Comparison of ENCODE assay signal across 10 cellular contexts in the genomic region with DNA sequence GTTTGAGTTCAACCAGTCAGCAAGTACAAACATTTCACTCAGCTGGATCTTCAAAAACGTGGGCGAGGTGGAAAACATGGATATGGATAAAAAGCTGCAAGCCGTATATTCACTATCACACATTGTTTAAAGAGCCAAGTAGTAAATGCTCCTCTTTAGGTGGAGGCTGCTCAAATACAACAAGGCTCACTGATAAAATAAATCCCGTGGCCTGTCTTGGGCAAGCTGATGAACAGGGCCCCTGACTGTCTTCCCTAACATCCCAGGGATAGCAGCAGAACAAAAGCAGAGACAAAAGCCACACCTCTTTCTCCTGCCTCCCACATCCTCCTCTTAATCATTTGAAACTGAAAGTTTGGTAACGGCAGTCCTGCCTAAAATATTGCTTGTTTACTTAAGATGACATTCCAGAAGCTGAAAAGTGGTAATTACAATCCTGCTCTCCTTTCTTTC.
A peak's percentile ranks its signal among the peaks of the same experiment; 100 is the strongest.
DNase-seq lines count a peak whose midpoint lies in the region; ATAC-seq, FAIRE-seq and TF ChIP-seq lines count a peak whose summit lies in the region.
"Had no signal": no experiment of that assay in that cellular context is flagged by ENCODE, and none has a peak within 500 bp of the region (broad histone marks: within the 10 kb centered on the region; RNA-seq: fewer than 3 reads in every experiment).

No MANE protein-coding gene starts in this region.

- intact Hi-C loops in activated naive CD4-positive, alpha-beta T cell treated with anti-CD3 and anti-CD28 coated beads for 36 hours (cut with micrococcal nuclease) = no loop called here

- peak overlapping the region; percentile 60 for H3K4me3 ChIP-seq in coronary artery
- H3K4me3 ChIP-seq in mesenchymal stem cell (ENCODE audit: insufficient read depth in 1 of 2, low read depth in 1 of 2, low read length in 2 of 2) = peak overlapping the region in 1 of 2 experiments; percentile 72

- H4K8ac ChIP-seq in mesenchymal stem cell (ENCODE audit: low read length) = no peak overlapping the region

- H3K4ac ChIP-seq in mesenchymal stem cell (ENCODE audit: low read depth in 1 of 2, low read length in 2 of 2) = no peak overlapping the region

- H3K14ac ChIP-seq in mesenchymal stem cell (ENCODE audit: low read length in 2 of 2) = no peak overlapping the region

- H3K9ac ChIP-seq in mesenchymal stem cell (ENCODE audit: low read length) = peak overlapping the region; percentile 82

- DNase-seq in activated naive CD4-positive, alpha-beta T cell treated with anti-CD3 and anti-CD28 coated beads, Interleukin-2, amount 10 ng/mL, durations not matched to agents 7 days and 5 days = no peak
- DNase-seq in activated naive CD4-positive, alpha-beta T cell treated with anti-CD3 and anti-CD28 coated beads for 36 hours = no peak
- no peak for DNase-seq in coronary artery (ENCODE audit: low spot score)
- DNase-seq in mesenchymal stem cell = peak; percentile 70
- DNase-seq in urothelium cell line (ENCODE audit: low spot score) = peak; percentile 31
- DNase-seq in NCI-H128 (lab: John Stamatoyannopoulos, UW; ENCODE audit: unreplicated experiment) = no peak
- no peak for DNase-seq in HuH-7.5 (ENCODE audit: low spot score)
- DNase-seq: effector CD8-positive, alpha-beta T cell had no signal

- H3K36me3 ChIP-seq in mesenchymal stem cell (ENCODE audit: control insufficient read depth in 1 of 2, insufficient read depth in 2 of 2, low read depth in 1 of 2, low read length in 2 of 2) = no peaks in the 10 kb centered on the region

- peak overlapping the region; percentile 39 for H3K27ac Mint-ChIP-seq in activated naive CD4-positive, alpha-beta T cell treated with anti-CD3 and anti-CD28 coated beads, Interleukin-2, amount 10 ng/mL, durations not matched to agents 7 days and 5 days
- H3K27ac Mint-ChIP-seq in activated naive CD4-positive, alpha-beta T cell treated with anti-CD3 and anti-CD28 coated beads for 36 hours = no peak overlapping the region

- 15% methylated on average over 3 of the region's 5 CpGs for WGBS in mesenchymal stem cell

- H2BK12ac ChIP-seq in mesenchymal stem cell (ENCODE audit: low read length in 2 of 2) = no peak overlapping the region

- TF ChIP-seq CTCF in coronary artery (IDR thresholded peaks at IDR 0.05) = no peak

- H3K27ac ChIP-seq in coronary artery (peak overlapping the region; percentile 50 to 64), mesenchymal stem cell (ENCODE audit: low read length, poor library complexity, severe bottlenecking) (no peak overlapping the region)
- H3K27ac ChIP-seq: C4-2B had no signal

- no peak overlapping the region for H2AFZ ChIP-seq in mesenchymal stem cell (ENCODE audit: low read depth, low read length)

- peaks cover 3% of the 10 kb centered on the region for H3K9me3 Mint-ChIP-seq in activated naive CD4-positive, alpha-beta T cell treated with anti-CD3 and anti-CD28 coated beads, Interleukin-2, amount 10 ng/mL, durations not matched to agents 7 days and 5 days
- no peaks in the 10 kb centered on the region for H3K9me3 Mint-ChIP-seq in activated naive CD4-positive, alpha-beta T cell treated with anti-CD3 and anti-CD28 coated beads for 36 hours

- H3K18ac ChIP-seq in mesenchymal stem cell (ENCODE audit: low read depth in 1 of 2, low read length in 2 of 2) = no peak overlapping the region

- ATAC-seq in GM21367 (IDR thresholded peaks at IDR 0.05; ENCODE audit: unreplicated experiment) = no peak

- peak overlapping the region; percentile 14 for H3K4me3 Mint-ChIP-seq in activated naive CD4-positive, alpha-beta T cell treated with anti-CD3 and anti-CD28 coated beads, Interleukin-2, amount 10 ng/mL, durations not matched to agents 7 days and 5 days
- H3K4me3 Mint-ChIP-seq in activated naive CD4-positive, alpha-beta T cell treated with anti-CD3 and anti-CD28 coated beads for 36 hours = no peak overlapping the region

- no peak overlapping the region for H4K91ac ChIP-seq in mesenchymal stem cell (ENCODE audit: low read length)

- H3K27me3 ChIP-seq in mesenchymal stem cell (ENCODE audit: control insufficient read depth in 1 of 2, insufficient read depth in 1 of 2, low read length in 2 of 2) = no peaks in the 10 kb centered on the region

- no peak for FAIRE-seq in urothelium cell line (lab: Jason Lieb, UNC)

- H3K27me3 Mint-ChIP-seq in activated naive CD4-positive, alpha-beta T cell treated with anti-CD3 and anti-CD28 coated beads, Interleukin-2, amount 10 ng/mL, durations not matched to agents 7 days and 5 days = peaks cover 2% of the 10 kb centered on the region
- no peaks in the 10 kb centered on the region for H3K27me3 Mint-ChIP-seq in activated naive CD4-positive, alpha-beta T cell treated with anti-CD3 and anti-CD28 coated beads for 36 hours (ENCODE audit: low read depth)

- H3K36me3 Mint-ChIP-seq in activated naive CD4-positive, alpha-beta T cell treated with anti-CD3 and anti-CD28 coated beads, Interleukin-2, amount 10 ng/mL, durations not matched to agents 7 days and 5 days = no peaks in the 10 kb centered on the region
- no peaks in the 10 kb centered on the region for H3K36me3 Mint-ChIP-seq in activated naive CD4-positive, alpha-beta T cell treated with anti-CD3 and anti-CD28 coated beads for 36 hours (ENCODE audit: low read depth)

- H3K4me1 Mint-ChIP-seq in activated naive CD4-positive, alpha-beta T cell treated with anti-CD3 and anti-CD28 coated beads, Interleukin-2, amount 10 ng/mL, durations not matched to agents 7 days and 5 days = peaks cover 15% of the 10 kb centered on the region
- peaks cover 10% of the 10 kb centered on the region for H3K4me1 Mint-ChIP-seq in activated naive CD4-positive, alpha-beta T cell treated with anti-CD3 and anti-CD28 coated beads for 36 hours (ENCODE audit: low read depth)

- no peak overlapping the region for H2BK5ac ChIP-seq in mesenchymal stem cell (ENCODE audit: low read depth, low read length, poor library complexity, severe bottlenecking)

- H2AK5ac ChIP-seq in mesenchymal stem cell (ENCODE audit: low read length, severe bottlenecking) = no peak overlapping the region

- no peaks in the 10 kb centered on the region for H3K4me1 ChIP-seq in mesenchymal stem cell (ENCODE audit: control insufficient read depth, insufficient read depth, low read depth, low read length)

- no peaks in the 10 kb centered on the region for H3K79me1 ChIP-seq in mesenchymal stem cell (replicated peaks; ENCODE audit: low read length, poor library complexity, severe bottlenecking)

- no peak overlapping the region for H3K23ac ChIP-seq in mesenchymal stem cell (ENCODE audit: low read length in 2 of 2)

- H2BK15ac ChIP-seq in mesenchymal stem cell (ENCODE audit: low read depth, poor library complexity, severe bottlenecking) = no peak overlapping the region

- H2BK120ac ChIP-seq in mesenchymal stem cell (ENCODE audit: low read depth, low read length) = no peak overlapping the region

- H3K4me2 ChIP-seq in mesenchymal stem cell (ENCODE audit: low read length, poor library complexity, severe bottlenecking) = no peak overlapping the region

- no peaks in the 10 kb centered on the region for H3K9me3 ChIP-seq in mesenchymal stem cell (ENCODE audit: control insufficient read depth, low read length)

- CTCF ChIA-PET in activated naive CD4-positive, alpha-beta T cell treated with anti-CD3 and anti-CD28 coated beads, Interleukin-2, amount 10 ng/mL, durations not matched to agents 7 days and 5 days (lab: Charles Lee) = no interaction called here
- CTCF ChIA-PET in activated naive CD4-positive, alpha-beta T cell treated with anti-CD3 and anti-CD28 coated beads for 36 hours (lab: Charles Lee) = no interaction called here

Comparison
In these comparisons a context has a peak if more than half of its experiments do, and no peak if none do; other contexts are left out.
1. DNase-seq: peak in mesenchymal stem cell (single experiment) and urothelium cell line (single experiment); none in activated naive CD4-positive, alpha-beta T cell treated with anti-CD3 and anti-CD28 coated beads, Interleukin-2, amount 10 ng/mL, durations not matched to agents 7 days and 5 days (single experiment), activated naive CD4-positive, alpha-beta T cell treated with anti-CD3 and anti-CD28 coated beads for 36 hours (single experiment), coronary artery (single experiment), NCI-H128 (single experiment) and HuH-7.5 (single experiment).